24 cellular contexts compared by ENCODE assay signal in genomic region chr5:80504833-80505232, GRCh38. TPM values are rescaled to one million over a fixed set of nuclear protein-coding genes. Genes with fewer than 3 reads are reported as not detected.
"Had no signal": no experiment of that assay in that cellular context is flagged by ENCODE, and none has a peak within 500 bp of the region (broad histone marks: within the 10 kb centered on the region; RNA-seq: fewer than 3 reads in every experiment).

No MANE protein-coding gene starts in this region.

- FAIRE-seq: K562, RCC 7860 had no signal

- H3K36me3 ChIP-seq: SJSA1 had no signal

- H3K4me1 ChIP-seq: SJSA1 had no signal

- H3K27ac ChIP-seq: KMS-11, SJSA1 had no signal

- H3K4me3 ChIP-seq: K562, SJSA1 had no signal

- H3K4me2 ChIP-seq: KMS-11 had no signal

- H3K27me3 ChIP-seq: SJSA1 had no signal

- H3K9ac ChIP-seq: KMS-11 had no signal

- DNase-seq: Kasumi-1, MV-4-11, NCI-H1048, NCI-H1105, NCI-H1417, NCI-H146, NCI-H1694 treated with DMSO at 0.1 percent for 48 hours, NCI-H2029, NCI-H2081 treated with DMSO at 0.1 percent for 48 hours, NCI-H2171, NCI-H226, NCI-H446, NCI-H510A, NCI-H524 treated with DMSO at 0.1 percent for 48 hours, NCI-H69, NCI-H774, Right ventricle myocardium superior, RPMI8226, SIG-M5 had no signal

- ATAC-seq: K562 had no signal

- H3K9me3 ChIP-seq: SJSA1 had no signal

RNA-seq across cellular contexts. Expression of gene FAM151B, which starts 16.9 kb away (rescaled TPM):
- polyA plus RNA-seq: IgD-negative memory B cell had no signal
